32 cellular contexts compared by ENCODE assay signal in the genomic region with DNA sequence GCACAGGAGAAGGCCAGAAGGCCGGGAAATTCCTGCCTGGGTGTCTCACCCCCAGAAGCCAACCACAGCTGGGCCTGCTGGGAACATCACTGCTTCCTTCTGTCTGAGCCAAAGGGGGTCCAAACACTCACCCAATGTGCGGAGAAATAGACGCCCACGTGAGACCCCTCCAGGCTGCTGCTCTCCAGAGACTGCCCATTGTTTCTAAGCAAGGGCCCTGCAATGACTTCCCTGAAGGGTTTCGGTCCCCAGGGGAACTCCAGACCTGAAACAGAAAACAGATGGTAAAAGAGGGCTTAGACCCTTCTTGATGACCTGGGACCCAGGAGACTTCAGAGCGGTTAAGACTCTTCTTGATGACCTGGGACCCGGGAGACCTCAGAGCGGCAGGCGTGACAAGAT. TPM values are rescaled to one million over a fixed set of nuclear protein-coding genes. Genes with fewer than 3 reads are reported as not detected.
DNase-seq lines count a peak whose midpoint lies in the region; ATAC-seq, FAIRE-seq and TF ChIP-seq lines count a peak whose summit lies in the region.
"Had no signal": no experiment of that assay in that cellular context is flagged by ENCODE, and none has a peak within 500 bp of the region (broad histone marks: within the 10 kb centered on the region; RNA-seq: fewer than 3 reads in every experiment).

No MANE protein-coding gene starts in this region.

- H3K27me3 ChIP-seq in BLaER1 treated with 17β-estradiol and CSF1 and Interleukin-3, amounts not matched to agents 10 nM and 100 nM = peaks cover 0 to 44% (median 0%) of the 10 kb centered on the region in 11 experiments; a peak in 7 of 22 replicates
- H3K27me3 ChIP-seq: esophagus squamous epithelium, foreskin keratinocyte, heart right ventricle, MG63 had no signal

- no peak overlapping the region for H3K4me3 ChIP-seq in BLaER1 treated with 17β-estradiol and CSF1 and Interleukin-3, amounts not matched to agents 10 nM and 100 nM
- H3K4me3 ChIP-seq: esophagus squamous epithelium, heart right ventricle, MG63, mucosa of descending colon had no signal

- peaks cover 5% of the 10 kb centered on the region for H3K36me3 Mint-ChIP-seq in glutamatergic neuron (ENCODE audit: unreplicated experiment)
- H3K36me3 Mint-ChIP-seq: activated naive CD8-positive, alpha-beta T cell; natural killer cell had no signal

- peaks cover 20% of the 10 kb centered on the region for H3K9me3 Mint-ChIP-seq in glutamatergic neuron (ENCODE audit: unreplicated experiment)
- H3K9me3 Mint-ChIP-seq: CD4-positive, alpha-beta T cell; natural killer cell had no signal

- peaks cover 14% of the 10 kb centered on the region for H3K27me3 Mint-ChIP-seq in glutamatergic neuron (ENCODE audit: unreplicated experiment)
- H3K27me3 Mint-ChIP-seq: activated naive CD8-positive, alpha-beta T cell; CD4-positive, alpha-beta T cell had no signal

- peak overlapping the region in 6 of 11 experiments; percentile 6 to 66 (median 34); a peak in 9 of 22 replicates for H3K9ac ChIP-seq in BLaER1 treated with 17β-estradiol and CSF1 and Interleukin-3, amounts not matched to agents 10 nM and 100 nM

- H3K36me3 ChIP-seq in BLaER1 treated with 17β-estradiol and CSF1 and Interleukin-3, amounts not matched to agents 10 nM and 100 nM = peaks cover 13 to 57% (median 26%) of the 10 kb centered on the region in 11 experiments; a peak in 20 of 22 replicates

- peak overlapping the region; percentile 72 for H3K4me3 Mint-ChIP-seq in glutamatergic neuron (ENCODE audit: unreplicated experiment)
- H3K4me3 Mint-ChIP-seq: activated naive CD8-positive, alpha-beta T cell; CD4-positive, alpha-beta T cell; natural killer cell had no signal

- peak overlapping the region in 7 of 11 experiments; percentile 23 to 73 (median 66); a peak in 13 of 22 replicates for H3K27ac ChIP-seq in BLaER1 treated with 17β-estradiol and CSF1 and Interleukin-3, amounts not matched to agents 10 nM and 100 nM
- H3K27ac ChIP-seq: esophagus squamous epithelium, foreskin keratinocyte, heart right ventricle, VCaP had no signal

- peak; percentile 15 for DNase-seq in GM18507 (ENCODE audit: extremely low spot score, insufficient read length, low read depth)
- peak; percentile 90 for DNase-seq in NCI-H524 treated with DMSO at 0.1 percent for 48 hours (lab: John Stamatoyannopoulos, UW)
- no peak for DNase-seq in glutamatergic neuron
- no peak for DNase-seq in activated CD8-positive, alpha-beta memory T cell treated with anti-CD3 and anti-CD28 coated beads, Interleukin-2, amount 50 U/mL, for 48 hours
- DNase-seq in activated effector memory CD4-positive, alpha-beta T cell treated with Interleukin-2 at 50 U/mL for 16 hours = no peak
- DNase-seq: activated CD4-positive, alpha-beta T cell treated with anti-CD3 and anti-CD28 coated beads for 4 hours; activated effector memory CD4-positive, alpha-beta T cell treated with anti-CD3 and anti-CD28 coated beads, Interleukin-2, amount 50 U/mL, for 16 hours; activated T-cell treated with anti-CD3 and anti-CD28 coated beads for 4 hours; CD4-positive, alpha-beta T cell; esophagus squamous epithelium; foreskin keratinocyte; heart right ventricle; KG1; MG63; mucosa of descending colon; natural killer cell; NCI-H1105 treated with DMSO at 0.1 percent for 48 hours; NCI-H2029 treated with DMSO at 0.1 percent for 48 hours; NCI-H345; NCI-H774; stimulated activated CD4-positive, alpha-beta T cell treated with anti-CD3 and anti-CD28 coated beads, Interleukin-15, amount 100 ng/mL, for 24 hours; stimulated activated CD4-positive, alpha-beta T cell treated with anti-CD3 and anti-CD28 coated beads, Interleukin-4, amount 100 ng/mL, for 4 hours; T-helper 9 cell; trophoblast cell had no signal

- ATAC-seq in GM18867 (IDR thresholded peaks at IDR 0.05; ENCODE audit: unreplicated experiment) = no peak
- no peak for ATAC-seq in GM21367 (IDR thresholded peaks at IDR 0.05; ENCODE audit: unreplicated experiment)
- ATAC-seq: foreskin keratinocyte, mucosa of descending colon, natural killer cell had no signal

- peaks cover 24 to 93% (median 77%) of the 10 kb centered on the region in 10 experiments for H3K4me1 ChIP-seq in BLaER1 treated with 17β-estradiol and CSF1 and Interleukin-3, amounts not matched to agents 10 nM and 100 nM
- H3K4me1 ChIP-seq: esophagus squamous epithelium, foreskin keratinocyte, heart right ventricle had no signal

- H3K4me2 ChIP-seq in BLaER1 treated with 17β-estradiol and CSF1 and Interleukin-3, amounts not matched to agents 10 nM and 100 nM = peak overlapping the region; percentile 64 to 89 (median 78)

- peaks cover 26% of the 10 kb centered on the region for H3K4me1 Mint-ChIP-seq in glutamatergic neuron (ENCODE audit: low read depth, unreplicated experiment)
- H3K4me1 Mint-ChIP-seq: natural killer cell had no signal

- peak; percentile 63 for FAIRE-seq in GM18507 (lab: Jason Lieb, UNC)
- FAIRE-seq: GM12892, GM19239, H54 had no signal

- H3K27ac Mint-ChIP-seq in glutamatergic neuron (ENCODE audit: unreplicated experiment) = peak overlapping the region; percentile 57
- H3K27ac Mint-ChIP-seq: activated naive CD8-positive, alpha-beta T cell; CD4-positive, alpha-beta T cell; natural killer cell had no signal

- no peak for TF ChIP-seq CTCF in glutamatergic neuron (IDR thresholded peaks at IDR 0.05; ENCODE audit: partially characterized antibody, unreplicated experiment)

- peaks cover 0 to 39% (median 26%) of the 10 kb centered on the region in 11 experiments; a peak in 14 of 22 replicates for H4K20me1 ChIP-seq in BLaER1 treated with 17β-estradiol and CSF1 and Interleukin-3, amounts not matched to agents 10 nM and 100 nM

- H3K9me3 ChIP-seq in BLaER1 treated with 17β-estradiol and CSF1 and Interleukin-3, amounts not matched to agents 10 nM and 100 nM (replicated peaks in 1 of 11) = no peaks in the 10 kb centered on the region
- H3K9me3 ChIP-seq: esophagus squamous epithelium, heart right ventricle, MG63, mucosa of descending colon had no signal

RNA-seq across cellular contexts. Expression of a gene that starts 41.3 kb away (rescaled TPM):
- 11.8 TPM for total RNA-seq in glutamatergic neuron (ENCODE audit: unreplicated experiment)

RNA-seq across cellular contexts. Expression of a gene that starts 41.4 kb away (rescaled TPM):
- total RNA-seq in glutamatergic neuron (ENCODE audit: unreplicated experiment) = 80.1 TPM

Comparison
In these comparisons a context has a peak if more than half of its experiments do, and no peak if none do; other contexts are left out.
1. DNase-seq: peak in GM18507 (single experiment) and NCI-H524 treated with DMSO at 0.1 percent for 48 hours (single experiment); none in glutamatergic neuron (single experiment), activated CD8-positive, alpha-beta memory T cell treated with anti-CD3 and anti-CD28 coated beads, Interleukin-2, amount 50 U/mL, for 48 hours (single experiment) and activated effector memory CD4-positive, alpha-beta T cell treated with Interleukin-2 at 50 U/mL for 16 hours (single experiment).